In the genomic region with DNA sequence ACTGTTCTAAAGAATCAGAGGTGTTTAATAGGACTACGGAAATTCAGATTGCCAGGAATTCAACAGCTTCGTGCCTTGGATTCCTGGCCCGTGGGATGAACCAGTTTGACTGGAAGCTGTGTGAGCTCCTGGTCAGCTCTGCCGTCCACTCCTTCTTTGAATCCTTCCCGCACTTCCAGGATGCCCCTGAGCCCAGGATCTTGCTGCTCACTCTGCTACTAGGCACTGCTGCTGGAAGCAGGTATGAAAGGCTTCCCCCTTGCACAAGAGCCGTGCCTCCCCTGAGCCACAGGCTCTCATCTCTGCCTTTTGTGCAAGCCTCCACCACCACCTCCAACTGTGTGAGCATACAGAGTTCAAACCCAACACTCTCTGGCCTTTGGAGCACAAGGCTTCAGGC, we compare ENCODE assay signal across 19 cellular contexts. TPM values are rescaled to one million over a fixed set of nuclear protein-coding genes. Genes with fewer than 3 reads are reported as not detected.
DNase-seq lines count a peak whose midpoint lies in the region; ATAC-seq, FAIRE-seq and TF ChIP-seq lines count a peak whose summit lies in the region.
"Had no signal": no experiment of that assay in that cellular context is flagged by ENCODE, and none has a peak within 500 bp of the region (broad histone marks: within the 10 kb centered on the region; RNA-seq: fewer than 3 reads in every experiment).

No MANE protein-coding gene starts in this region.

- H2BK120ac ChIP-seq in trophoblast cell (ENCODE audit: insufficient read depth, low read length, poor library complexity): no peak overlapping the region

- H3K14ac ChIP-seq in trophoblast cell (ENCODE audit: low read length): no peak overlapping the region

- H3K27ac ChIP-seq in GM23338 (ENCODE audit: low read depth) (no peak overlapping the region), trophoblast cell (ENCODE audit: low read depth, low read length) (peak overlapping the region; percentile 20)
- H3K27ac ChIP-seq: GM23248 had no signal

- peak overlapping the region; percentile 15 for H4K91ac ChIP-seq in trophoblast cell (ENCODE audit: low read depth, low read length)

- H4K12ac ChIP-seq in trophoblast cell (ENCODE audit: low read depth, low read length): no peak overlapping the region

- H3K4me3 ChIP-seq in GM23338 (no peak overlapping the region), adipocyte (ENCODE audit: low read length) (peak overlapping the region; percentile 11), trophoblast cell (ENCODE audit: low read depth, low read length) (no peak overlapping the region)
- H3K4me3 ChIP-seq: GM12878, GM23248, HAP-1 had no signal

- H3K9me3 ChIP-seq in adipocyte (ENCODE audit: control insufficient read depth, low read length) (no peaks in the 10 kb centered on the region), trophoblast cell (ENCODE audit: insufficient read depth, low read depth, low read length) (no peaks in the 10 kb centered on the region)
- H3K9me3 ChIP-seq: BE2C, Caco-2, HAP-1 had no signal

- no peaks in the 10 kb centered on the region for H3K9me3 Mint-ChIP-seq in GM23338
- H3K9me3 Mint-ChIP-seq in mesothelial cell of epicardium: no peaks in the 10 kb centered on the region

- H3K4me1 Mint-ChIP-seq in GM23338 (peaks cover 46% of the 10 kb centered on the region), mesothelial cell of epicardium (peaks cover 27% of the 10 kb centered on the region)

- no peak overlapping the region for H3K4me3 Mint-ChIP-seq in GM23338
- H3K4me3 Mint-ChIP-seq in mesothelial cell of epicardium: no peak overlapping the region
- H3K4me3 Mint-ChIP-seq: CD8-positive, alpha-beta memory T cell had no signal

- H3K36me3 ChIP-seq in GM23338 (ENCODE audit: insufficient read depth) (no peaks in the 10 kb centered on the region), adipocyte (ENCODE audit: control insufficient read depth, insufficient read depth, low read length, severe bottlenecking) (no peaks in the 10 kb centered on the region), trophoblast cell (ENCODE audit: control insufficient read depth in 1 of 2, insufficient read depth in 2 of 2, low read length in 2 of 2) (no peaks in the 10 kb centered on the region)
- H3K36me3 ChIP-seq: BE2C, HAP-1 had no signal

- H3K27me3 ChIP-seq in GM23338 (ENCODE audit: insufficient read depth) (0 out of 2 replicates have a peak, but pooled peaks cover 9% of the 10 kb centered on the region), adipocyte (replicated peaks; ENCODE audit: control insufficient read depth, insufficient read depth, low read length) (no peaks in the 10 kb centered on the region), trophoblast cell (ENCODE audit: insufficient read depth, low read length) (peaks cover 1% of the 10 kb centered on the region)
- H3K27me3 ChIP-seq: BE2C had no signal

- no peak overlapping the region for H3K27ac Mint-ChIP-seq in GM23338
- no peak overlapping the region for H3K27ac Mint-ChIP-seq in mesothelial cell of epicardium
- H3K27ac Mint-ChIP-seq: CD8-positive, alpha-beta memory T cell had no signal

- no peak overlapping the region for H2AK5ac ChIP-seq in trophoblast cell (ENCODE audit: low read length)

- H4K20me1 ChIP-seq in GM23338 (replicated peaks; ENCODE audit: insufficient read depth): no peaks in the 10 kb centered on the region

- H3K9ac ChIP-seq in adipocyte (ENCODE audit: low read length) (no peak overlapping the region), trophoblast cell (ENCODE audit: low read length) (no peak overlapping the region)
- H3K9ac ChIP-seq: GM23248 had no signal

- WGBS in trophoblast cell (ENCODE audit: extremely low coverage, insufficient coverage, insufficient read length): no CpG with 5 or more reads among the region's 6 CpGs

- H4K8ac ChIP-seq in trophoblast cell (ENCODE audit: low read depth, low read length): no peak overlapping the region

- H3K27me3 Mint-ChIP-seq in GM23338 (ENCODE audit: insufficient read depth, low read depth, poor library complexity) (peaks cover 19% of the 10 kb centered on the region), mesothelial cell of epicardium (ENCODE audit: low read depth) (peaks cover 43% of the 10 kb centered on the region)

- H3K79me1 ChIP-seq in trophoblast cell (ENCODE audit: low read length): peaks cover 3% of the 10 kb centered on the region

- H3K18ac ChIP-seq in trophoblast cell (ENCODE audit: low read length): no peak overlapping the region

- H3K79me2 ChIP-seq in GM23338 (replicated peaks; ENCODE audit: insufficient read depth): no peaks in the 10 kb centered on the region
- H3K79me2 ChIP-seq in trophoblast cell (ENCODE audit: control insufficient read depth, insufficient read depth, low read length, poor library complexity): no peaks in the 10 kb centered on the region

- H3K36me3 Mint-ChIP-seq in GM23338 (ENCODE audit: low read depth) (no peaks in the 10 kb centered on the region), mesothelial cell of epicardium (no peaks in the 10 kb centered on the region)
- H3K36me3 Mint-ChIP-seq: CD8-positive, alpha-beta memory T cell had no signal

- ATAC-seq in GM23338: peak; percentile 43
- ATAC-seq: GM12878, HepG2 had no signal

- TF ChIP-seq CTCF in GM23338 (conservative IDR thresholded peaks at IDR 0.05; ENCODE audit: low read depth in 2 of 2): no peak
- no peak for TF ChIP-seq CTCF in mesothelial cell of epicardium (IDR thresholded peaks at IDR 0.05; ENCODE audit: unreplicated experiment)

- no peaks in the 10 kb centered on the region for H3K9me2 ChIP-seq in GM23338 (ENCODE audit: insufficient read depth)

- H3K4ac ChIP-seq in trophoblast cell (ENCODE audit: low read depth, low read length): no peak overlapping the region

- H3F3A ChIP-seq in GM23338 (replicated peaks; ENCODE audit: low read depth): 0 out of 2 replicates have a peak, but pooled peaks cover 5% of the 10 kb centered on the region

- H2AFZ ChIP-seq in GM23338 (peak overlapping the region; percentile 85), trophoblast cell (ENCODE audit: insufficient read depth, low read length, poor library complexity) (no peak overlapping the region)
- H2AFZ ChIP-seq: GM23248 had no signal

- peak; percentile 18 for DNase-seq in GM23338 (ENCODE audit: low spot score)
- DNase-seq in adipocyte (ENCODE audit: low read depth): no peak
- peak; percentile 23 for DNase-seq in iPS-NIHi11 (ENCODE audit: low spot score)
- peak; percentile 85 to 95 for DNase-seq in trophoblast cell
- DNase-seq in frontal cortex (ENCODE audit: low spot score in 2 of 2): no peak
- DNase-seq in AG20443 (ENCODE audit: low spot score): no peak
- no peak for DNase-seq in mesothelial cell of epicardium (ENCODE audit: low spot score in 2 of 2, unreplicated experiment in 2 of 2)
- DNase-seq in activated naive CD4-positive, alpha-beta T cell (lab: John Stamatoyannopoulos, UW): no peak
- DNase-seq: BE2C; Caco-2; CD8-positive, alpha-beta memory T cell; DMS53; GM23248 had no signal

- FAIRE-seq in frontal cortex (lab: Jason Lieb, UNC): no peak
- FAIRE-seq: A204.1, GM12878, GM18507, HepG2, HTR-8/SVneo had no signal

- H2BK5ac ChIP-seq in trophoblast cell (ENCODE audit: low read depth, low read length, poor library complexity): no peak overlapping the region

- H3K4me1 ChIP-seq in GM23338 (ENCODE audit: insufficient read depth): peaks cover 46% of the 10 kb centered on the region
- peaks cover 19% of the 10 kb centered on the region for H3K4me1 ChIP-seq in adipocyte (ENCODE audit: control insufficient read depth, insufficient read depth, low read length)
- H3K4me1 ChIP-seq in trophoblast cell (ENCODE audit: control insufficient read depth in 1 of 2, insufficient read depth in 2 of 2, low read length in 2 of 2): peaks cover 21 to 24% of the 10 kb centered on the region in 2 experiments
- H3K4me1 ChIP-seq: BE2C, Caco-2 had no signal

- H2BK12ac ChIP-seq in trophoblast cell (ENCODE audit: low read length): no peak overlapping the region

- H3K4me2 ChIP-seq in GM23338: peak overlapping the region; percentile 51; the same call in 1 of the 2 replicates
- H3K4me2 ChIP-seq in trophoblast cell (ENCODE audit: low read length): peak overlapping the region; percentile 40

- H3K23ac ChIP-seq in trophoblast cell (ENCODE audit: low read length): no peak overlapping the region

TF ChIP-seq in GM23338, 12 proteins besides CTCF, POLR2A, EP300 and RAD21 (continues in another document):
- TF ChIP-seq ZNF331 (CRISPR knock-in tag; IDR thresholded peaks at IDR 0.05; ENCODE audit: low read depth): no peak

RNA-seq across cellular contexts. Expression of gene EN1, which starts 34.9 kb away (rescaled TPM):
- total RNA-seq in GM23338 (2014; rRNA removed; shearing (Covaris generic)): 0.24 TPM in 1 of 2 replicates, not detected in the other
- 0.09 and 0.21 TPM in 2 replicates for polyA plus RNA-seq in GM23338 (2016; fragmentation: Nextera tagmentation; extraction: Ambion mirVana)
- polyA plus RNA-seq in trophoblast cell (2013): 6.0 and 6.5 TPM in 2 replicates
- not detected for total RNA-seq in frontal cortex
- total RNA-seq in mesothelial cell of epicardium: 17.7 to 18.3 TPM (median 17.9 TPM) in 3 replicates
- total RNA-seq: CD8-positive, alpha-beta memory T cell; GM12878; HepG2 had no signal
- polyA plus RNA-seq: CD8-positive, alpha-beta memory T cell; GM12878; HepG2 had no signal

Comparison
In these comparisons a context has a peak if more than half of its experiments do, and no peak if none do; other contexts are left out.
1. DNase-seq: peak in GM23338 (single experiment), iPS-NIHi11 (single experiment) and trophoblast cell (2 of 2); none in adipocyte (single experiment), frontal cortex (0 of 2), AG20443 (single experiment), mesothelial cell of epicardium (0 of 2) and activated naive CD4-positive, alpha-beta T cell (0 of 4).
2. RNA of gene EN1, which starts 34.9 kb away (total RNA-seq): 17.7 to 18.3 TPM in mesothelial cell of epicardium; 0.24 TPM in GM23338 and not detected in frontal cortex (single experiment); every median in the first group is over 10 times any median in the second.